12 cellular contexts compared by ENCODE assay signal in genomic region chr1:76292418-76293184, GRCh38.
DNase-seq lines count a peak whose midpoint lies in the region; ATAC-seq lines count a peak whose summit lies in the region.
"Had no signal": no experiment of that assay in that cellular context is flagged by ENCODE, and none has a peak within 500 bp of the region (broad histone marks: within the 10 kb centered on the region; RNA-seq: fewer than 3 reads in every experiment).

No MANE protein-coding gene starts in this region.

- ATAC-seq in GM18870 (IDR thresholded peaks at IDR 0.05; ENCODE audit: unreplicated experiment) (peak; percentile 79), GM21786 (IDR thresholded peaks at IDR 0.05; ENCODE audit: unreplicated experiment) (peak; percentile 69), HG03457 (IDR thresholded peaks at IDR 0.05; ENCODE audit: unreplicated experiment) (peak; percentile 83), GM19035 (IDR thresholded peaks at IDR 0.05; ENCODE audit: unreplicated experiment) (no peak), left colon (no peak)
- ATAC-seq: naive thymus-derived CD8-positive, alpha-beta T cell had no signal

- intact Hi-C loops in left colon (cut with DNase I, micrococcal nuclease), result no loop called here

- peak; percentile 96 for DNase-seq in kidney tubule cell (ENCODE audit: low spot score)
- DNase-seq in GOT3 (lab: John Stamatoyannopoulos, UW), result no peak
- DNase-seq in left colon, result no peak
- DNase-seq: DMS153; MV-4-11; naive thymus-derived CD8-positive, alpha-beta T cell; NCI-H69; SW 1271 had no signal

Comparison
In these comparisons a context has a peak if more than half of its experiments do, and no peak if none do; other contexts are left out.
1. ATAC-seq: peak in GM18870 (single experiment), GM21786 (single experiment) and HG03457 (single experiment); none in GM19035 (single experiment) and left colon (single experiment).